Comparison of ENCODE assay signal across 28 cellular contexts in the genomic region with DNA sequence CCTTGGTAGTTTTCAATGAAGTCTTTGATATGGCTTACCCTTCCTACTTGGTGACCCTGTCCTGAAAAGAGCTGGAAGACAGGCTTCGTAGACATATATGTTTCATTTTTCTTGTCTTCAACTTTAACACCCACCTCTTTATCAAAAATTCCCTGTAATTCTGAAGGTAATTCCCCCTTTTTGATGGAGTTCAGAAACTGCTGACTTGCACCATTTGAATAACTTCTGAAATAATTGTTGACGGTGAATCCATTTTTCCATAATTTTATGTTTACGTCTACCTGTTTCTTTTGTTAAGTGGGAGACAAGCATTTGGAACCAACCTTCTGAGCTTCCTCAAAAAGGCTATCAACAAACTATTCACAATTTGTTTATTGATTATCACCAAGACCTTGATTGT. TPM values are rescaled to one million over a fixed set of nuclear protein-coding genes. Genes with fewer than 3 reads are reported as not detected.
A peak's percentile ranks its signal among the peaks of the same experiment; 100 is the strongest.
DNase-seq lines count a peak whose midpoint lies in the region; ATAC-seq, FAIRE-seq and TF ChIP-seq lines count a peak whose summit lies in the region.
"Had no signal": no experiment of that assay in that cellular context is flagged by ENCODE, and none has a peak within 500 bp of the region (broad histone marks: within the 10 kb centered on the region; RNA-seq: fewer than 3 reads in every experiment).

No MANE protein-coding gene starts in this region.

- TF ChIP-seq POLR2A in A549 (IDR thresholded peaks at IDR 0.05; ENCODE audit: low read length) (no peak), IMR-90 (IDR thresholded peaks at IDR 0.05; ENCODE audit: low read depth, low read length) (no peak), K562 (conservative IDR thresholded peaks at IDR 0.05) (no peak)

- H2BK120ac ChIP-seq in IMR-90 (ENCODE audit: low read depth, low read length), result no peak overlapping the region

- no peak overlapping the region for H3K27ac ChIP-seq in A549
- no peak overlapping the region for H3K27ac ChIP-seq in IMR-90 (ENCODE audit: insufficient read depth, low read length)
- H3K27ac ChIP-seq in K562 (ENCODE audit: extremely low read depth, low read depth, low read length), result no peak overlapping the region
- no peak overlapping the region for H3K27ac ChIP-seq in muscle layer of duodenum (ENCODE audit: low read length)
- H3K27ac ChIP-seq in effector memory CD4-positive, alpha-beta T cell (ENCODE audit: insufficient read depth, low read length, poor library complexity, severe bottlenecking), result no peak overlapping the region
- H3K27ac ChIP-seq: BLaER1 had no signal

- 91% methylated on average over 3 of the region's 3 CpGs for WGBS in A549 (ENCODE audit: missing lambda C conversion rate)
- WGBS in IMR-90 (ENCODE audit: extremely low coverage in 2 of 2, insufficient read length in 1 of 2), 2 experiments, result no CpG with 5 or more reads among the region's 3 CpGs
- WGBS in K562 (ENCODE audit: insufficient coverage, low coverage, missing lambda C conversion rate), result 50% methylated on average over 3 of the region's 3 CpGs

- ATAC-seq in A549 (no peak), IMR-90 (ENCODE audit: low read depth) (no peak), K562 (no peak), GM19397 (IDR thresholded peaks at IDR 0.05; ENCODE audit: unreplicated experiment) (no peak)
- ATAC-seq: GM12878 had no signal

- dilution Hi-C loops in IMR-90 (cut with HindIII; ENCODE audit: low sequenced_read_pairs, unreplicated experiment), result no loop called here

- H4K91ac ChIP-seq in IMR-90 (ENCODE audit: insufficient read depth, low read depth, low read length), result no peak overlapping the region

- H2AK5ac ChIP-seq in IMR-90 (ENCODE audit: low read depth, low read length), result no peak overlapping the region

- in situ Hi-C loops in IMR-90 (cut with MboI; ENCODE audit: low sequenced_read_pairs), result no loop called here
- in situ Hi-C loops in K562 (cut with MboI), result no loop called here

- H3K79me2 ChIP-seq in K562 (ENCODE audit: control insufficient read depth, insufficient read depth, low read length), result no peaks in the 10 kb centered on the region

- no TSS peak for BruUV-seq in IMR-90 (replicated peaks; lab: Mats Ljungman, UMichigan)
- BruUV-seq in K562 (replicated peaks; lab: Mats Ljungman, UMichigan), result no TSS peak

- H3K23ac ChIP-seq in IMR-90 (ENCODE audit: low read depth, low read length), result no peak overlapping the region

- no peak overlapping the region for H3K14ac ChIP-seq in IMR-90 (replicated peaks; ENCODE audit: low read depth, low read length)

- H3K4me2 ChIP-seq in A549 (no peak overlapping the region), IMR-90 (ENCODE audit: low read depth, low read length) (no peak overlapping the region), K562 (ENCODE audit: insufficient read depth, low read length) (no peak overlapping the region)
- H3K4me2 ChIP-seq: BLaER1 had no signal

- H2AK9ac ChIP-seq in IMR-90 (replicated peaks; ENCODE audit: low read depth, low read length, poor library complexity), result no peak overlapping the region

- no peak overlapping the region for H3K4me3 Mint-ChIP-seq in nephron progenitor cell
- H3K4me3 Mint-ChIP-seq: CD14-positive monocyte; CD4-positive, alpha-beta memory T cell; CD4-positive, CD25-positive, alpha-beta regulatory T cell; CD8-positive, alpha-beta memory T cell had no signal

- H3K4ac ChIP-seq in IMR-90 (ENCODE audit: low read depth, low read length), result no peak overlapping the region

- DNase-seq in A549 (ENCODE audit: low read depth in 1 of 2, low spot score in 1 of 2) (no peak), IMR-90 (no peak), K562 (ENCODE audit: extremely low read depth in 1 of 4, low spot score in 3 of 4) (no peak), AML-193 (lab: John Stamatoyannopoulos, UW) (no peak), nephron progenitor cell (no peak)
- DNase-seq in effector memory CD4-positive, alpha-beta T cell, result no peak
- DNase-seq: 8988T; BE2C; C1 segment of cervical spinal cord; CD4-positive, alpha-beta memory T cell; CD4-positive, CD25-positive, alpha-beta regulatory T cell; CD8-positive, alpha-beta memory T cell; COR-L47; DMS 273 treated with DMSO at 0.1 percent for 48 hours; DMS153; DMS53; DMS79; DND-41; EL; GDM1 had no signal

- TF ChIP-seq EP300 in A549 (IDR thresholded peaks at IDR 0.05), result no peak
- TF ChIP-seq EP300 in K562 (IDR thresholded peaks at IDR 0.05; ENCODE audit: low read length), result no peak

- H3K9ac ChIP-seq in IMR-90 (ENCODE audit: low read depth, low read length) (no peak overlapping the region), K562 (ENCODE audit: insufficient read depth in 1 of 2, low read depth in 2 of 2, low read length in 2 of 2) (no peak overlapping the region)
- H3K9ac ChIP-seq: BLaER1 had no signal

- H2AFZ ChIP-seq in IMR-90 (replicated peaks; ENCODE audit: low read length, poor library complexity) (no peak overlapping the region), K562 (ENCODE audit: low read depth, low read length) (no peak overlapping the region)

- TF ChIP-seq RAD21 in A549 (conservative IDR thresholded peaks at IDR 0.05 in 1 of 2, IDR thresholded peaks at IDR 0.05 in 1 of 2), result no peak
- TF ChIP-seq RAD21 in IMR-90 (IDR thresholded peaks at IDR 0.05; ENCODE audit: low read length), result no peak
- no peak for TF ChIP-seq RAD21 in K562 (CRISPR knock-in tag; conservative IDR thresholded peaks at IDR 0.05 in 1 of 2, IDR thresholded peaks at IDR 0.05 in 1 of 2)

- peaks cover 4% of the 10 kb centered on the region for H3K27me3 Mint-ChIP-seq in nephron progenitor cell (ENCODE audit: low read depth, poor library complexity)
- H3K27me3 Mint-ChIP-seq: CD4-positive, alpha-beta memory T cell; CD4-positive, CD25-positive, alpha-beta regulatory T cell; CD8-positive, alpha-beta memory T cell had no signal

- H3K9me3 Mint-ChIP-seq in nephron progenitor cell, result peaks cover 96% of the 10 kb centered on the region

- H4K20me1 ChIP-seq in IMR-90 (ENCODE audit: insufficient read depth, low read length) (no peaks in the 10 kb centered on the region), K562 (replicated peaks; ENCODE audit: control insufficient read depth, insufficient read depth, low read length) (no peaks in the 10 kb centered on the region)
- H4K20me1 ChIP-seq: BLaER1 had no signal

- H3K4me3 ChIP-seq in A549 (no peak overlapping the region), IMR-90 (ENCODE audit: insufficient read depth, low read depth, low read length) (no peak overlapping the region), K562 (no peak overlapping the region), muscle layer of duodenum (ENCODE audit: low read depth in 1 of 2, low read length in 2 of 2) (peak overlapping the region; percentile 12 to 59)
- H3K4me3 ChIP-seq in effector memory CD4-positive, alpha-beta T cell (ENCODE audit: insufficient read depth, low read depth, low read length, poor library complexity, severe bottlenecking), result no peak overlapping the region
- H3K4me3 ChIP-seq: BLaER1, GM12878 had no signal

- H3K9me3 ChIP-seq in A549 (peaks cover 73% of the 10 kb centered on the region), IMR-90 (ENCODE audit: control insufficient read depth, insufficient read depth, low read length) (peaks cover 54% of the 10 kb centered on the region), K562 (replicated peaks; ENCODE audit: control insufficient read depth, insufficient read depth, low read depth, low read length) (peaks cover 2% of the 10 kb centered on the region; the same call in 1 of the 2 replicates), muscle layer of duodenum (ENCODE audit: control insufficient read depth in 1 of 2, low read length in 2 of 2) (peaks cover 50 to 89% of the 10 kb centered on the region in 2 donors)
- H3K9me3 ChIP-seq in effector memory CD4-positive, alpha-beta T cell (ENCODE audit: control insufficient read depth, low read length), result peaks cover 48% of the 10 kb centered on the region

- H4K5ac ChIP-seq in IMR-90 (ENCODE audit: low read depth, low read length), result no peak overlapping the region

- no peak overlapping the region for H2BK5ac ChIP-seq in IMR-90 (ENCODE audit: low read depth, low read length, poor library complexity, severe bottlenecking)

- no peak overlapping the region for H3K18ac ChIP-seq in IMR-90 (ENCODE audit: low read depth, low read length)

- intact Hi-C loops in IMR-90 (cut with micrococcal nuclease) (no loop called here), K562 (cut with micrococcal nuclease) (no loop called here)

- H3K27ac Mint-ChIP-seq in nephron progenitor cell, result no peak overlapping the region
- H3K27ac Mint-ChIP-seq: CD14-positive monocyte; CD4-positive, alpha-beta memory T cell; CD4-positive, CD25-positive, alpha-beta regulatory T cell; CD8-positive, alpha-beta memory T cell had no signal

- no peak overlapping the region for H3K56ac ChIP-seq in IMR-90 (ENCODE audit: extremely low read depth, insufficient read depth, low read length)

- H3K27me3 ChIP-seq in IMR-90 (ENCODE audit: control insufficient read depth, insufficient read depth, low read length) (no peaks in the 10 kb centered on the region), K562 (ENCODE audit: control insufficient read depth in 2 of 2, insufficient read depth in 2 of 2, low read length in 2 of 2) (no peaks in the 10 kb centered on the region), muscle layer of duodenum (ENCODE audit: low read depth, low read length) (no peaks in the 10 kb centered on the region)
- H3K27me3 ChIP-seq in effector memory CD4-positive, alpha-beta T cell (replicated peaks; ENCODE audit: control insufficient read depth, insufficient read depth, low read length, poor library complexity, severe bottlenecking), result no peaks in the 10 kb centered on the region
- H3K27me3 ChIP-seq: BE2C, BLaER1 had no signal

- H3K9me1 ChIP-seq in IMR-90 (ENCODE audit: insufficient read depth, low read length) (no peaks in the 10 kb centered on the region), K562 (ENCODE audit: control insufficient read depth, insufficient read depth, low read length) (no peaks in the 10 kb centered on the region)

- CTCF ChIA-PET in A549 (lab: Yijun Ruan, JAX), result no interaction called here
- CTCF ChIA-PET in IMR-90 (lab: Yijun Ruan, JAX), result no interaction called here
- CTCF ChIA-PET in K562 (lab: Yijun Ruan, JAX; ENCODE audit: low intra/inter-chr PET ratio), result no interaction called here

- POLR2A ChIA-PET in A549 (lab: Yijun Ruan, JAX), result no interaction called here
- POLR2A ChIA-PET in IMR-90 (lab: Charles Lee; ENCODE audit: unreplicated experiment), result no interaction called here
- POLR2A ChIA-PET in K562 (lab: Yijun Ruan, JAX), result no interaction called here

- H3K36me3 ChIP-seq in IMR-90 (ENCODE audit: control insufficient read depth, insufficient read depth, low read length) (0 out of 2 replicates have a peak, but pooled peaks cover 3% of the 10 kb centered on the region), K562 (ENCODE audit: control insufficient read depth, insufficient read depth, low read length) (no peaks in the 10 kb centered on the region), muscle layer of duodenum (ENCODE audit: control insufficient read depth in 1 of 2, insufficient read depth in 2 of 2, low read length in 2 of 2) (peaks cover 3 to 82% of the 10 kb centered on the region in 2 donors)
- peaks cover 3% of the 10 kb centered on the region for H3K36me3 ChIP-seq in effector memory CD4-positive, alpha-beta T cell (ENCODE audit: control insufficient read depth, insufficient read depth, low read length)

- H3K79me1 ChIP-seq in IMR-90 (ENCODE audit: low read depth in 1 of 2, low read length in 2 of 2), result no peaks in the 10 kb centered on the region

- FAIRE-seq in A549 (lab: Jason Lieb, UNC) (no peak), K562 (lab: Jason Lieb, UNC) (no peak)
- FAIRE-seq: GM12878, GM12892, GM18507, GM19239 had no signal

- H3K36me3 Mint-ChIP-seq in nephron progenitor cell (ENCODE audit: low read depth), result peaks cover 96% of the 10 kb centered on the region

- no peak overlapping the region for H4K8ac ChIP-seq in IMR-90 (ENCODE audit: low read depth in 2 of 2, low read length in 2 of 2)

- H2BK15ac ChIP-seq in IMR-90 (ENCODE audit: low read depth, low read length), result no peak overlapping the region

- H3K4me1 Mint-ChIP-seq in nephron progenitor cell, result no peaks in the 10 kb centered on the region
- H3K4me1 Mint-ChIP-seq: CD14-positive monocyte; CD4-positive, alpha-beta memory T cell; CD4-positive, CD25-positive, alpha-beta regulatory T cell; CD8-positive, alpha-beta memory T cell had no signal

- no peak overlapping the region for H2BK20ac ChIP-seq in IMR-90 (ENCODE audit: low read depth, low read length)

- H3K4me1 ChIP-seq in A549, result no peaks in the 10 kb centered on the region
- no peaks in the 10 kb centered on the region for H3K4me1 ChIP-seq in IMR-90 (ENCODE audit: control insufficient read depth, insufficient read depth, low read length)
- H3K4me1 ChIP-seq in K562 (replicated peaks in 1 of 2; ENCODE audit: control insufficient read depth in 2 of 2, insufficient read depth in 2 of 2, low read length in 2 of 2), result no peaks in the 10 kb centered on the region
- no peaks in the 10 kb centered on the region for H3K4me1 ChIP-seq in muscle layer of duodenum (ENCODE audit: control insufficient read depth in 1 of 2, insufficient read depth in 2 of 2, low read length in 2 of 2)
- H3K4me1 ChIP-seq in effector memory CD4-positive, alpha-beta T cell (ENCODE audit: control insufficient read depth, insufficient read depth, low read length, poor library complexity, severe bottlenecking), result no peaks in the 10 kb centered on the region
- H3K4me1 ChIP-seq: BE2C, BLaER1 had no signal

- no peak for TF ChIP-seq CTCF in A549 (IDR thresholded peaks at IDR 0.05)
- no peak for TF ChIP-seq CTCF in IMR-90 (conservative IDR thresholded peaks at IDR 0.05; ENCODE audit: low read depth, low read length)
- no peak for TF ChIP-seq CTCF in K562 (IDR thresholded peaks at IDR 0.05 in 2 of 3, conservative IDR thresholded peaks at IDR 0.05 in 1 of 3; ENCODE audit: insufficient read depth in 2 of 3, low read depth in 1 of 3, low read length in 3 of 3)
- TF ChIP-seq CTCF in nephron progenitor cell (IDR thresholded peaks at IDR 0.05), result no peak

RNA-seq across cellular contexts. Expression of a gene that starts 14.6 kb away (rescaled TPM):
- 2.6 and 2.7 TPM in 2 replicates for polyA plus RNA-seq in A549 (2011; rRNA removed)
- polyA plus RNA-seq in A549 (2012; cell fraction: cytosol; rRNA removed), result 0.28 and 0.32 TPM in 2 replicates
- polyA plus RNA-seq in A549 (2012; cell fraction: nucleus; rRNA removed), result 0.31 and 0.42 TPM in 2 replicates
- 0.46 to 0.72 TPM (median 0.49 TPM) in 3 replicates for polyA plus RNA-seq in A549 (2017; fragmentation: RNase III; extraction: RNeasy Plus Mini Kit Qiagen cat#74134 plus additional on column Dnase treatment)
- polyA minus RNA-seq in A549 (2011; rRNA and poly(A)+ RNA removed), result 0.37 and 0.44 TPM in 2 replicates
- 0.83 and 1.1 TPM in 2 replicates for total RNA-seq in IMR-90 (2012; rRNA removed)
- polyA plus RNA-seq in IMR-90 (2012; rRNA removed), result 0.76 and 0.87 TPM in 2 replicates
- 0.20 and 0.52 TPM in 2 replicates for polyA plus RNA-seq in IMR-90 (2012; cell fraction: cytosol; rRNA removed)
- polyA plus RNA-seq in IMR-90 (2012; cell fraction: nucleus; rRNA removed; ENCODE audit: low replicate concordance), result 0.53 and 4.9 TPM in 2 replicates
- 1.1 and 2.9 TPM in 2 replicates for total RNA-seq in K562 (2011; cell fraction: chromatin; rRNA removed; ENCODE audit: low replicate concordance)
- total RNA-seq in K562 (2011; cell fraction: nucleolus; rRNA removed), result 0.83 and 0.92 TPM in 2 replicates
- total RNA-seq in K562 (2011; cell fraction: nucleoplasm; rRNA removed), result 1.6 and 2.6 TPM in 2 replicates
- 0.45 and 0.49 TPM in 2 replicates for total RNA-seq in K562 (2014; rRNA removed)
- 0.64 and 1.2 TPM in 2 replicates for total RNA-seq in K562 (2014; rRNA removed; fragmentation: Illumina TruSeq; extraction: Trizol)
- 0.76 and 1.1 TPM in 2 replicates for total RNA-seq in K562 (2015; rRNA removed; fragmentation: Illumina TruSeq; extraction: Trizol)
- 0.45 and 0.82 TPM in 2 replicates for total RNA-seq in K562 (2021)
- 0.73 and 1.1 TPM in 2 replicates for polyA plus RNA-seq in K562 (2011; rRNA removed)
- polyA plus RNA-seq in K562 (2011; cell fraction: cytosol; rRNA removed), result 0.10 and 0.40 TPM in 2 replicates
- 1.3 and 1.8 TPM in 2 replicates for polyA plus RNA-seq in K562 (2011; cell fraction: nucleus; rRNA removed)
- 0.86 and 3.1 TPM in 2 replicates for polyA plus RNA-seq in K562 (2012)
- 0.78 and 1.8 TPM in 2 replicates for polyA plus RNA-seq in K562 (2014; fragmentation: Illumina TruSeq; extraction: Trizol)
- polyA plus RNA-seq in K562 (2014; fragmentation: Nextera tagmentation; extraction: Ambion mirVana), result 1 to 10 TPM in 1 of 2 experiments, under 1 TPM in 1; 0.25 to 1.2 TPM
- 0.46 and 1.5 TPM in 2 replicates for polyA plus RNA-seq in K562 (2014; rRNA removed)
- 0.77 and 1.0 TPM in 2 replicates for polyA minus RNA-seq in K562 (2011; rRNA and poly(A)+ RNA removed)
- not detected in 2 replicates for polyA minus RNA-seq in K562 (2011; cell fraction: cytosol; rRNA and poly(A)+ RNA removed)
- polyA minus RNA-seq in K562 (2011; cell fraction: nucleus; rRNA and poly(A)+ RNA removed), result 0.40 and 0.78 TPM in 2 replicates

RNA-seq across cellular contexts. Expression of a gene that starts 24.3 kb away (rescaled TPM):
- polyA plus RNA-seq in A549 (2011; rRNA removed) (14.6 and 16.2 TPM in 2 replicates), A549 (2017; fragmentation: RNase III; extraction: RNeasy Plus Mini Kit Qiagen cat#74134 plus additional on column Dnase treatment) (4.6 to 5.2 TPM (median 5.0 TPM) in 3 replicates), IMR-90 (2012; rRNA removed) (6.8 and 9.9 TPM in 2 replicates), K562 (2011; rRNA removed) (12.2 and 21.5 TPM in 2 replicates), K562 (2014; fragmentation: Illumina TruSeq; extraction: Trizol) (11.6 and 14.5 TPM in 2 replicates), K562 (2014; fragmentation: Nextera tagmentation; extraction: Ambion mirVana) (10 to 100 TPM; 11.0 to 19.0 TPM), K562 (2014; rRNA removed) (9.4 and 11.5 TPM in 2 replicates)
- polyA plus RNA-seq in A549 (2012; cell fraction: cytosol; rRNA removed), result 3.4 and 4.0 TPM in 2 replicates
- 2.0 and 3.0 TPM in 2 replicates for polyA plus RNA-seq in A549 (2012; cell fraction: nucleus; rRNA removed)
- 2.0 and 3.6 TPM in 2 replicates for polyA minus RNA-seq in A549 (2011; rRNA and poly(A)+ RNA removed)
- total RNA-seq in IMR-90 (2012; rRNA removed) (8.8 and 9.4 TPM in 2 replicates), K562 (2014; rRNA removed) (4.0 and 4.3 TPM in 2 replicates), K562 (2014; rRNA removed; fragmentation: Illumina TruSeq; extraction: Trizol) (14.6 and 15.9 TPM in 2 replicates), K562 (2015; rRNA removed; fragmentation: Illumina TruSeq; extraction: Trizol) (10.5 and 11.5 TPM in 2 replicates), K562 (2021) (7.4 and 11.7 TPM in 2 replicates)
- 1.3 and 2.7 TPM in 2 replicates for polyA plus RNA-seq in IMR-90 (2012; cell fraction: cytosol; rRNA removed)
- 1.7 and 19.3 TPM in 2 replicates for polyA plus RNA-seq in IMR-90 (2012; cell fraction: nucleus; rRNA removed; ENCODE audit: low replicate concordance)
- total RNA-seq in K562 (2011; cell fraction: chromatin; rRNA removed; ENCODE audit: low replicate concordance), result 12.6 and 50.6 TPM in 2 replicates
- total RNA-seq in K562 (2011; cell fraction: nucleolus; rRNA removed), result 8.7 and 11.2 TPM in 2 replicates
- 16.9 and 22.1 TPM in 2 replicates for total RNA-seq in K562 (2011; cell fraction: nucleoplasm; rRNA removed)
- polyA plus RNA-seq in K562 (2011; cell fraction: cytosol; rRNA removed), result 2.1 and 4.4 TPM in 2 replicates
- polyA plus RNA-seq in K562 (2011; cell fraction: nucleus; rRNA removed), result 15.3 and 17.0 TPM in 2 replicates
- 13.3 and 17.5 TPM in 2 replicates for polyA plus RNA-seq in K562 (2012)
- 13.2 and 20.5 TPM in 2 replicates for polyA minus RNA-seq in K562 (2011; rRNA and poly(A)+ RNA removed)
- polyA minus RNA-seq in K562 (2011; cell fraction: cytosol; rRNA and poly(A)+ RNA removed), result 3.5 and 4.9 TPM in 2 replicates
- polyA minus RNA-seq in K562 (2011; cell fraction: nucleus; rRNA and poly(A)+ RNA removed), result 6.9 and 7.7 TPM in 2 replicates

RNA-seq across cellular contexts. Expression of a gene that starts 38.6 kb away (rescaled TPM):
- polyA plus RNA-seq in A549 (2011; rRNA removed), result 1.6 and 2.5 TPM in 2 replicates
- polyA plus RNA-seq in A549 (2012; cell fraction: cytosol; rRNA removed), result 0.32 and 0.33 TPM in 2 replicates
- 0.37 and 0.68 TPM in 2 replicates for polyA plus RNA-seq in A549 (2012; cell fraction: nucleus; rRNA removed)
- 1.1 to 1.6 TPM (median 1.1 TPM) in 3 replicates for polyA plus RNA-seq in A549 (2017; fragmentation: RNase III; extraction: RNeasy Plus Mini Kit Qiagen cat#74134 plus additional on column Dnase treatment)
- polyA minus RNA-seq in A549 (2011; rRNA and poly(A)+ RNA removed), result 1.9 and 2.5 TPM in 2 replicates
- 7.2 and 7.3 TPM in 2 replicates for total RNA-seq in IMR-90 (2012; rRNA removed)
- polyA plus RNA-seq in IMR-90 (2012; rRNA removed), result 1.3 and 1.5 TPM in 2 replicates
- 0.84 and 2.7 TPM in 2 replicates for polyA plus RNA-seq in IMR-90 (2012; cell fraction: cytosol; rRNA removed)
- 4.9 and 6.5 TPM in 2 replicates for polyA plus RNA-seq in IMR-90 (2012; cell fraction: nucleus; rRNA removed; ENCODE audit: low replicate concordance)
- total RNA-seq in K562 (2011; cell fraction: chromatin; rRNA removed; ENCODE audit: low replicate concordance), result 11.2 and 14.9 TPM in 2 replicates
- total RNA-seq in K562 (2011; cell fraction: nucleolus; rRNA removed), result 8.6 and 10.0 TPM in 2 replicates
- total RNA-seq in K562 (2011; cell fraction: nucleoplasm; rRNA removed), result 6.0 and 10.3 TPM in 2 replicates
- 2.8 and 3.8 TPM in 2 replicates for total RNA-seq in K562 (2014; rRNA removed)
- 3.1 and 4.4 TPM in 2 replicates for total RNA-seq in K562 (2014; rRNA removed; fragmentation: Illumina TruSeq; extraction: Trizol)
- 1.8 and 3.1 TPM in 2 replicates for total RNA-seq in K562 (2015; rRNA removed; fragmentation: Illumina TruSeq; extraction: Trizol)
- 3.0 and 4.1 TPM in 2 replicates for total RNA-seq in K562 (2021)
- 2.2 and 2.8 TPM in 2 replicates for polyA plus RNA-seq in K562 (2011; rRNA removed)
- 1.2 and 1.8 TPM in 2 replicates for polyA plus RNA-seq in K562 (2011; cell fraction: cytosol; rRNA removed)
- 3.0 and 4.0 TPM in 2 replicates for polyA plus RNA-seq in K562 (2011; cell fraction: nucleus; rRNA removed)
- polyA plus RNA-seq in K562 (2012), result 0.62 and 1.2 TPM in 2 replicates
- 1.9 and 2.1 TPM in 2 replicates for polyA plus RNA-seq in K562 (2014; fragmentation: Illumina TruSeq; extraction: Trizol)
- under 1 TPM; 0.08 to 0.25 TPM for polyA plus RNA-seq in K562 (2014; fragmentation: Nextera tagmentation; extraction: Ambion mirVana)
- polyA plus RNA-seq in K562 (2014; rRNA removed), result 2.2 and 3.3 TPM in 2 replicates
- 8.5 and 10.2 TPM in 2 replicates for polyA minus RNA-seq in K562 (2011; rRNA and poly(A)+ RNA removed)
- polyA minus RNA-seq in K562 (2011; cell fraction: cytosol; rRNA and poly(A)+ RNA removed), result 3.0 and 4.0 TPM in 2 replicates
- 7.0 and 7.7 TPM in 2 replicates for polyA minus RNA-seq in K562 (2011; cell fraction: nucleus; rRNA and poly(A)+ RNA removed)

Comparison
In these comparisons a context has a peak if more than half of its experiments do, and no peak if none do; other contexts are left out.
1. H3K4me3 ChIP-seq: peak in muscle layer of duodenum (2 of 2); none in A549 (single experiment), IMR-90 (single experiment), K562 (single experiment) and effector memory CD4-positive, alpha-beta T cell (single experiment).